In the genomic region with DNA sequence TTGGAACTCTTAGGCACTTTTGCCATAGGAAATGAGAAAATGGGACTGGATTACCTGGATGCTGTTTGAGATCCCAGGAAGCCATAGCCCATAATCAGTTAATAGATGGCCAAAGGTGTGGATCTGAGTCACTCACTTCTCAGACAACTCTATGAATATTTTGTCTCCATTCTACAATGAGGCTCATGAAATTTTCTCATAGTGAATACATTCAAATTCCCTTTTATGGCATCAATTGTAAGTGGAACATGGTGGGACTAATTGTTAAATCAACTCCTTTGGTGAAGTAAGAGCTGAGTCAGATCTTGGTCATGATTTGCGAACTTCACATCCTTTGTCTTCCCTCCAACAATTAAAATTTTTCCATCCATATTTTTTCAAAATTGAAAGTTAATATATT, we compare ENCODE assay signal across 19 cellular contexts.
DNase-seq lines count a peak whose midpoint lies in the region; ATAC-seq and TF ChIP-seq lines count a peak whose summit lies in the region.
"Had no signal": no experiment of that assay in that cellular context is flagged by ENCODE, and none has a peak within 500 bp of the region (broad histone marks: within the 10 kb centered on the region; RNA-seq: fewer than 3 reads in every experiment).

No MANE protein-coding gene starts in this region.

- 98 to 99% methylated on average over 1 of the region's 1 CpG for WGBS in heart right ventricle, 2 donors

- ATAC-seq in RWPE2 (ENCODE audit: low read depth) = peak; percentile 60; the same call in 2 of the 3 replicates
- peak; percentile 69 for ATAC-seq in foreskin keratinocyte
- ATAC-seq in heart right ventricle = no peak
- ATAC-seq: HCT116, HepG2 had no signal

- no peak overlapping the region for H3K4me2 ChIP-seq in neural progenitor cell

- intact Hi-C loops in heart right ventricle (cut with DNase I) = no loop called here

- H3K4me3 ChIP-seq in RWPE2 (ENCODE audit: severe bottlenecking) (no peak overlapping the region), epithelial cell of esophagus (ENCODE audit: low read length) (no peak overlapping the region), neural progenitor cell (no peak overlapping the region), right atrium auricular region (no peak overlapping the region), heart right ventricle (no peak overlapping the region)

- peaks cover 2% of the 10 kb centered on the region for H3K27me3 Mint-ChIP-seq in neural progenitor cell (ENCODE audit: insufficient read depth, low read depth)
- H3K27me3 Mint-ChIP-seq: CD8-positive, alpha-beta memory T cell; IgD-negative memory B cell had no signal

- H3K27me3 ChIP-seq in RWPE2 (ENCODE audit: insufficient read depth, poor library complexity, severe bottlenecking) (no peaks in the 10 kb centered on the region), foreskin keratinocyte (no peaks in the 10 kb centered on the region), neural progenitor cell (no peaks in the 10 kb centered on the region), right atrium auricular region (no peaks in the 10 kb centered on the region), heart right ventricle (no peaks in the 10 kb centered on the region)

- TF ChIP-seq CTCF in RWPE2 (IDR thresholded peaks at IDR 0.05; ENCODE audit: poor library complexity, severe bottlenecking) (no peak), epithelial cell of esophagus (IDR thresholded peaks at IDR 0.05; ENCODE audit: insufficient read depth, low read depth, low read length, missing control alignments) (no peak), foreskin keratinocyte (conservative IDR thresholded peaks at IDR 0.05) (no peak), neural progenitor cell (IDR thresholded peaks at IDR 0.05) (no peak), right atrium auricular region (IDR thresholded peaks at IDR 0.05) (no peak), heart right ventricle (IDR thresholded peaks at IDR 0.05) (no peak)

- H3K36me3 ChIP-seq in RWPE2 (ENCODE audit: low read depth) (no peaks in the 10 kb centered on the region), neural progenitor cell (no peaks in the 10 kb centered on the region), right atrium auricular region (no peaks in the 10 kb centered on the region), heart right ventricle (no peaks in the 10 kb centered on the region)
- H3K36me3 ChIP-seq: BE2C had no signal

- no peaks in the 10 kb centered on the region for H3F3A ChIP-seq in neural progenitor cell (ENCODE audit: low read depth)

- H3K27ac ChIP-seq in RWPE2 (ENCODE audit: poor library complexity, severe bottlenecking) (no peak overlapping the region), foreskin keratinocyte (no peak overlapping the region), neural progenitor cell (no peak overlapping the region), right atrium auricular region (no peak overlapping the region), heart right ventricle (no peak overlapping the region)

- peaks cover 7% of the 10 kb centered on the region for H3K4me1 ChIP-seq in RWPE2 (ENCODE audit: insufficient read depth, poor library complexity, severe bottlenecking)
- peaks cover 6% of the 10 kb centered on the region for H3K4me1 ChIP-seq in foreskin keratinocyte
- H3K4me1 ChIP-seq in neural progenitor cell = no peaks in the 10 kb centered on the region
- no peaks in the 10 kb centered on the region for H3K4me1 ChIP-seq in right atrium auricular region
- no peaks in the 10 kb centered on the region for H3K4me1 ChIP-seq in heart right ventricle
- H3K4me1 ChIP-seq: BE2C had no signal

- no peak overlapping the region for H2AFZ ChIP-seq in neural progenitor cell (replicated peaks)

- H3K9me3 ChIP-seq in RWPE2 (ENCODE audit: severe bottlenecking) = no peaks in the 10 kb centered on the region
- no peaks in the 10 kb centered on the region for H3K9me3 ChIP-seq in neural progenitor cell (ENCODE audit: low read depth)
- H3K9me3 ChIP-seq in right atrium auricular region = no peaks in the 10 kb centered on the region
- no peaks in the 10 kb centered on the region for H3K9me3 ChIP-seq in heart right ventricle
- H3K9me3 ChIP-seq: BE2C had no signal

- no peak overlapping the region for H3K27ac Mint-ChIP-seq in neural progenitor cell
- H3K27ac Mint-ChIP-seq: CD4-positive, CD25-positive, alpha-beta regulatory T cell; CD8-positive, alpha-beta memory T cell; HFFc6; IgD-negative memory B cell had no signal

- H3K36me3 Mint-ChIP-seq in neural progenitor cell = peaks cover 3% of the 10 kb centered on the region
- H3K36me3 Mint-ChIP-seq: CD4-positive, CD25-positive, alpha-beta regulatory T cell; CD8-positive, alpha-beta memory T cell; IgD-negative memory B cell had no signal

- no peaks in the 10 kb centered on the region for H3K4me1 Mint-ChIP-seq in neural progenitor cell
- H3K4me1 Mint-ChIP-seq: CD4-positive, CD25-positive, alpha-beta regulatory T cell; CD8-positive, alpha-beta memory T cell; IgD-negative memory B cell had no signal

- H3K9ac ChIP-seq in neural progenitor cell = no peak overlapping the region

- peaks cover 6% of the 10 kb centered on the region for H3K9me3 Mint-ChIP-seq in neural progenitor cell
- H3K9me3 Mint-ChIP-seq: CD4-positive, CD25-positive, alpha-beta regulatory T cell; HFFc6 had no signal

- no peaks in the 10 kb centered on the region for H3K79me2 ChIP-seq in neural progenitor cell (ENCODE audit: low read depth)

- H4K20me1 ChIP-seq in neural progenitor cell (ENCODE audit: low read depth) = no peaks in the 10 kb centered on the region

- no peak overlapping the region for H3K4me3 Mint-ChIP-seq in neural progenitor cell
- H3K4me3 Mint-ChIP-seq: CD4-positive, CD25-positive, alpha-beta regulatory T cell; CD8-positive, alpha-beta memory T cell; HFFc6; IgD-negative memory B cell had no signal

- DNase-seq in RWPE2 (ENCODE audit: low spot score) = no peak
- DNase-seq in epithelial cell of esophagus (ENCODE audit: low read depth) = peak; percentile 70
- DNase-seq in foreskin keratinocyte = peak; percentile 54 to 64
- no peak for DNase-seq in neural progenitor cell (ENCODE audit: low spot score)
- DNase-seq in right atrium auricular region (ENCODE audit: low spot score) = no peak
- no peak for DNase-seq in activated CD8-positive, alpha-beta memory T cell treated with anti-CD3 and anti-CD28 coated beads for 24 hours
- no peak for DNase-seq in heart right ventricle
- DNase-seq: ACHN; BE2C; C1 segment of cervical spinal cord; CD4-positive, CD25-positive, alpha-beta regulatory T cell; CD8-positive, alpha-beta memory T cell; COR-L47; GOT3; H7; HFFc6 had no signal

Comparison
In these comparisons a context has a peak if more than half of its experiments do, and no peak if none do; other contexts are left out.
1. ATAC-seq: peak in RWPE2 (single experiment) and foreskin keratinocyte (single experiment); none in heart right ventricle (0 of 8).
2. DNase-seq: peak in epithelial cell of esophagus (single experiment) and foreskin keratinocyte (2 of 2); none in RWPE2 (single experiment), neural progenitor cell (single experiment), right atrium auricular region (single experiment), activated CD8-positive, alpha-beta memory T cell treated with anti-CD3 and anti-CD28 coated beads for 24 hours (single experiment) and heart right ventricle (0 of 2).